In the genomic region with DNA sequence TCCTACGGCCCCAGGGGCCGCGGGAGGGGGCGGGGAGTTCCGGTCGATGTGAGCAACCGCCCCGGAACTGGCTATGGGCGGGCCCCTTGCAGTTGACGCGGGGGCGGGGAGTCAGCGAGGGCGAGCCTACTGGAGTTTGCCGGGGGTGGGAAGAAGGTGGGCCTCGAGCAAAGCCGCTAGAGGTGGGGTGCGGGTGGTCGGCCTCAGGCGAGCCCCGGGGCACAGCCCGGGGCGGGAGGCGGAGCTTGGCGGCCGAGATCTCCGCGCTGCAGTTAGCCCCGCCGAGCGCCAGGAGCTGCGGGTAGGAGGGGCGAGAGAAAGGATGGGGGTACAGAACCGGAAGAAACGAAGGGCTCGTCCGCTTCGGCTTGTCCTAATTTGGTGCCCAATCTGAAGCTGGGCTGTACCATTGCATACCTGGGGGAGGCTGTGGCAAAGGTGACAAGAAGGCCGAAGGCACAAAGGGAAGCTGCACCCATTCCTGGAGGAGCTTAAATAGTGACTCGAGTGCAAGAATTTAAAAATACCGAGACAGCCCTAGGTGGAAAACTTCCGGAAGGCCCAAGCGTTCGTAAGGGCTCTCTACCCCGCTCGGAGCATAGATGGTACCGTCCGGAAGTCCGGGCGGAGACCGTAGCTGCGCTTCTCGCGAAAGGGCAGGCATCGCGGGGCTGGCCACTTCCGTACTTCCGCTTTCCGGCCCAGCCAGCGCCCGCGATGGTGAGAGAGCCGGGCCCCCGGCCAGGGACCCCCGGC, we compare ENCODE assay signal across 8 cellular contexts. TPM values are rescaled to one million over a fixed set of nuclear protein-coding genes. Genes with fewer than 3 reads are reported as not detected.
DNase-seq lines count a peak whose midpoint lies in the region; ATAC-seq, FAIRE-seq and TF ChIP-seq lines count a peak whose summit lies in the region.

A gene (plus strand): TSS at position 678 of the 756 bp plus-strand sequence. CDS start 40 bp downstream, at position 718.
A gene with protein sequence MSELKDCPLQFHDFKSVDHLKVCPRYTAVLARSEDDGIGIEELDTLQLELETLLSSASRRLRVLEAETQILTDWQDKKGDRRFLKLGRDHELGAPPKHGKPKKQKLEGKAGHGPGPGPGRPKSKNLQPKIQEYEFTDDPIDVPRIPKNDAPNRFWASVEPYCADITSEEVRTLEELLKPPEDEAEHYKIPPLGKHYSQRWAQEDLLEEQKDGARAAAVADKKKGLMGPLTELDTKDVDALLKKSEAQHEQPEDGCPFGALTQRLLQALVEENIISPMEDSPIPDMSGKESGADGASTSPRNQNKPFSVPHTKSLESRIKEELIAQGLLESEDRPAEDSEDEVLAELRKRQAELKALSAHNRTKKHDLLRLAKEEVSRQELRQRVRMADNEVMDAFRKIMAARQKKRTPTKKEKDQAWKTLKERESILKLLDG (minus strand): TSS at position 69 of the 756 bp plus-strand sequence. CDS start 1,007 bp downstream, outside the sequence.

- intact Hi-C loops in esophagus muscularis mucosa (cut with DNase I) = loop anchor here (5.0 kb wide), 2 partner anchors 40 to 75 kb away; no protein-coding TSS in a partner anchor

- in situ Hi-C loops in GM23248 (cut with MboI) = no loop called here

- H3K9me3 Mint-ChIP-seq in activated T-cell treated with anti-CD3 and anti-CD28 coated beads, Interleukin-2, amount 50 U/mL, for 72 hours = no peaks in the 10 kb centered on the region

- H3K36me3 Mint-ChIP-seq in activated T-cell treated with anti-CD3 and anti-CD28 coated beads, Interleukin-2, amount 50 U/mL, for 72 hours (ENCODE audit: insufficient read depth in 2 of 2) = peaks cover 32 to 34% of the 10 kb centered on the region in 2 donors

- FAIRE-seq in RCC 7860 (lab: Jason Lieb, UNC) = no peak

- TF ChIP-seq POLR2A in esophagus muscularis mucosa (IDR thresholded peaks at IDR 0.05; ENCODE audit: low read depth) = no peak

- peaks cover 5% of the 10 kb centered on the region for H3F3A ChIP-seq in GM23248 (ENCODE audit: insufficient read depth)

- no peak for TF ChIP-seq EP300 in esophagus muscularis mucosa (IDR thresholded peaks at IDR 0.05)

- no peaks in the 10 kb centered on the region for H3K9me2 ChIP-seq in GM23248 (ENCODE audit: insufficient read depth)
- H3K9me2 ChIP-seq in Karpas-422 (replicated peaks; ENCODE audit: insufficient read depth, low read length) = no peaks in the 10 kb centered on the region

- WGBS in GM23248 (ENCODE audit: low coverage in 1 of 2, low lambda C conversion rate in 2 of 2, missing lambda C conversion rate in 2 of 2), 2 experiments = 1% methylated on average over 45 to 60 of the region's 65 CpGs
- 0% methylated on average over 14 of the region's 65 CpGs for WGBS in esophagus muscularis mucosa

- H3K4me1 Mint-ChIP-seq in activated T-cell treated with anti-CD3 and anti-CD28 coated beads, Interleukin-2, amount 50 U/mL, for 72 hours (ENCODE audit: low read depth) = peaks cover 83% of the 10 kb centered on the region

- H3K4me3 ChIP-seq in DND-41 (ENCODE audit: low read depth in 1 of 2, low read length in 2 of 2) (peak within 1 kb of the TSS; percentile 74 to 94), GM23248 (peak within 1 kb of the TSS; percentile 99), Karpas-422 (ENCODE audit: low read length) (peak within 1 kb of the TSS; percentile 91), esophagus muscularis mucosa (peak within 1 kb of the TSS; percentile 74 to 96 (median 92))

- peaks cover 52% of the 10 kb centered on the region for H3K79me2 ChIP-seq in DND-41 (ENCODE audit: insufficient read depth, low read length)
- peaks cover 71% of the 10 kb centered on the region for H3K79me2 ChIP-seq in GM23248 (ENCODE audit: insufficient read depth)
- peaks cover 65% of the 10 kb centered on the region for H3K79me2 ChIP-seq in Karpas-422 (ENCODE audit: low read length)

- peak within 1 kb of the TSS; percentile 91 to 95 for H3K4me3 Mint-ChIP-seq in activated T-cell treated with anti-CD3 and anti-CD28 coated beads, Interleukin-2, amount 50 U/mL, for 72 hours

- H3K9me3 ChIP-seq in DND-41 (ENCODE audit: insufficient read depth, low read length, severe bottlenecking) (no peaks in the 10 kb centered on the region), GM23248 (ENCODE audit: low read depth) (no peaks in the 10 kb centered on the region), Karpas-422 (ENCODE audit: low read length) (no peaks in the 10 kb centered on the region), esophagus muscularis mucosa (no peaks in the 10 kb centered on the region)

- DNase-seq in DND-41 (peak; percentile 96), GM23248 (peak; percentile 98), Karpas-422 (peak; percentile 97), RCC 7860 (ENCODE audit: low spot score) (peak; percentile 84), esophagus muscularis mucosa (ENCODE audit: extremely low spot score) (peak; percentile 98), myocyte (ENCODE audit: low read depth) (peak; percentile 97)
- DNase-seq in activated T-cell treated with anti-CD3 and anti-CD28 coated beads, Interleukin-2, amount 50 U/mL, for 72 hours = peak; percentile 94 to 96
- peak; percentile 90 to 92 for DNase-seq in stimulated activated CD8-positive, alpha-beta memory T cell treated with anti-CD3 and anti-CD28 coated beads, Interleukin-7, amount 100 ng/mL, for 4 hours (ENCODE audit: low read depth in 2 of 2)

- H3K36me3 ChIP-seq in DND-41 (ENCODE audit: insufficient read depth, low read length) = peaks cover 51% of the 10 kb centered on the region
- H3K36me3 ChIP-seq in GM23248 (ENCODE audit: low read depth) = peaks cover 13% of the 10 kb centered on the region
- H3K36me3 ChIP-seq in Karpas-422 (ENCODE audit: insufficient read depth, low read length) = peaks cover 27% of the 10 kb centered on the region
- peaks cover 20 to 56% (median 39%) of the 10 kb centered on the region in 4 donors for H3K36me3 ChIP-seq in esophagus muscularis mucosa

- H2AFZ ChIP-seq in DND-41 (ENCODE audit: low read depth, low read length) (peak within 1 kb of the TSS; percentile 88), GM23248 (peak within 1 kb of the TSS; percentile 79), Karpas-422 (ENCODE audit: low read length) (peak within 1 kb of the TSS; percentile 73; the same call in 1 of the 2 replicates)

- ATAC-seq in DND-41 (ENCODE audit: insufficient read depth, low read depth) = peak; percentile 87
- ATAC-seq in activated T-cell treated with anti-CD3 and anti-CD28 coated beads, Interleukin-2, amount 50 U/mL, for 72 hours (replicated peaks in 1 of 2) = peak; percentile 84 to 85

- TF ChIP-seq CTCF in DND-41 (IDR thresholded peaks at IDR 0.05; ENCODE audit: borderline replicate concordance, extremely low read depth, low read length, poor library complexity, severe bottlenecking) (no peak), esophagus muscularis mucosa (IDR thresholded peaks at IDR 0.05) (peak in 2 of 3 experiments; percentile 22 to 26)

- H3K9ac ChIP-seq in DND-41 (ENCODE audit: low read depth, low read length) (peak within 1 kb of the TSS; percentile 86), GM23248 (peak within 1 kb of the TSS; percentile 99), Karpas-422 (ENCODE audit: low read length) (peak within 1 kb of the TSS; percentile 100)

- peak within 1 kb of the TSS; percentile 82 for H3K4me2 ChIP-seq in DND-41 (ENCODE audit: insufficient read depth, low read length)
- H3K4me2 ChIP-seq in GM23248 (ENCODE audit: unreplicated experiment) = peak within 1 kb of the TSS; percentile 97
- peak within 1 kb of the TSS; percentile 100 for H3K4me2 ChIP-seq in Karpas-422 (ENCODE audit: low read depth, low read length, poor library complexity, severe bottlenecking)

- no peaks in the 10 kb centered on the region for H3K27me3 ChIP-seq in DND-41 (ENCODE audit: insufficient read depth, low read length, poor library complexity)
- H3K27me3 ChIP-seq in GM23248 (replicated peaks; ENCODE audit: insufficient read depth) = no peaks in the 10 kb centered on the region
- H3K27me3 ChIP-seq in Karpas-422 (ENCODE audit: low read length) = no peaks in the 10 kb centered on the region
- H3K27me3 ChIP-seq in esophagus muscularis mucosa = no peaks in the 10 kb centered on the region

- peaks cover 38% of the 10 kb centered on the region for H3K4me1 ChIP-seq in DND-41 (ENCODE audit: insufficient read depth, low read length)
- peaks cover 13% of the 10 kb centered on the region for H3K4me1 ChIP-seq in GM23248 (ENCODE audit: insufficient read depth)
- H3K4me1 ChIP-seq in Karpas-422 (ENCODE audit: low read length) = peaks cover 30% of the 10 kb centered on the region
- peaks cover 22 to 61% (median 50%) of the 10 kb centered on the region in 4 donors for H3K4me1 ChIP-seq in esophagus muscularis mucosa

- H3K27ac ChIP-seq in DND-41 (ENCODE audit: low read length) (peak within 1 kb of the TSS; percentile 100), GM23248 (peak within 1 kb of the TSS; percentile 90), Karpas-422 (ENCODE audit: low read length) (peak within 1 kb of the TSS; percentile 93), esophagus muscularis mucosa (replicated peaks in 1 of 4) (peak within 1 kb of the TSS; percentile 94 to 98 (median 97))

- H3K27me3 Mint-ChIP-seq in activated T-cell treated with anti-CD3 and anti-CD28 coated beads, Interleukin-2, amount 50 U/mL, for 72 hours (ENCODE audit: low read depth) = no peaks in the 10 kb centered on the region

- H3K27ac Mint-ChIP-seq in activated T-cell treated with anti-CD3 and anti-CD28 coated beads, Interleukin-2, amount 50 U/mL, for 72 hours = peak within 1 kb of the TSS; percentile 98

- H4K20me1 ChIP-seq in DND-41 (ENCODE audit: insufficient read depth, low read length) (peaks cover 28% of the 10 kb centered on the region), GM23248 (ENCODE audit: insufficient read depth) (no peaks in the 10 kb centered on the region), Karpas-422 (ENCODE audit: insufficient read depth, low read depth, low read length) (peaks cover 21% of the 10 kb centered on the region; the same call in 1 of the 2 replicates)

RNA-seq across cellular contexts. Expression of the first gene that starts in this region (rescaled TPM):
- 315 and 325 TPM in 2 replicates for total RNA-seq in GM23248 (2014; rRNA removed; shearing (Covaris generic))
- polyA plus RNA-seq in GM23248 (2016; fragmentation: Nextera tagmentation; extraction: Ambion mirVana) = 182 and 190 TPM in 2 replicates
- 102 and 123 TPM in 2 replicates for total RNA-seq in Karpas-422 (2014; rRNA removed; shearing (Covaris generic); ENCODE audit: low replicate concordance)
- 100 to 1,000 TPM; 168 to 176 TPM for total RNA-seq in activated T-cell treated with anti-CD3 and anti-CD28 coated beads, Interleukin-2, amount 50 U/mL, for 72 hours
- 100 to 1,000 TPM; 129 to 191 (median 164) TPM for total RNA-seq in esophagus muscularis mucosa
- total RNA-seq in myocyte = 172 and 208 TPM in 2 replicates
- 181 TPM for polyA plus RNA-seq in myocyte (2012)

RNA-seq across cellular contexts. Expression of the second gene that starts in this region (rescaled TPM):
- total RNA-seq in GM23248 (2014; rRNA removed; shearing (Covaris generic)) = 131 and 135 TPM in 2 replicates
- polyA plus RNA-seq in GM23248 (2016; fragmentation: Nextera tagmentation; extraction: Ambion mirVana) = 85.1 and 87.7 TPM in 2 replicates
- total RNA-seq in Karpas-422 (2014; rRNA removed; shearing (Covaris generic); ENCODE audit: low replicate concordance) = 80.2 and 122 TPM in 2 replicates
- 100 to 1,000 TPM; 105 to 112 TPM for total RNA-seq in activated T-cell treated with anti-CD3 and anti-CD28 coated beads, Interleukin-2, amount 50 U/mL, for 72 hours
- 10 to 100 TPM; 64.4 to 80.9 (median 74.6) TPM for total RNA-seq in esophagus muscularis mucosa
- total RNA-seq in myocyte = 108 and 110 TPM in 2 replicates
- 91.0 TPM for polyA plus RNA-seq in myocyte (2012)

Comparison
In these comparisons a context has a peak if more than half of its experiments do, and no peak if none do; other contexts are left out.
1. Peak in every context shown above with its lines: DNase-seq, ATAC-seq, H3K4me3 ChIP-seq and H3K27ac ChIP-seq.